ENCODE assay signal across 14 cellular contexts in the genomic region with DNA sequence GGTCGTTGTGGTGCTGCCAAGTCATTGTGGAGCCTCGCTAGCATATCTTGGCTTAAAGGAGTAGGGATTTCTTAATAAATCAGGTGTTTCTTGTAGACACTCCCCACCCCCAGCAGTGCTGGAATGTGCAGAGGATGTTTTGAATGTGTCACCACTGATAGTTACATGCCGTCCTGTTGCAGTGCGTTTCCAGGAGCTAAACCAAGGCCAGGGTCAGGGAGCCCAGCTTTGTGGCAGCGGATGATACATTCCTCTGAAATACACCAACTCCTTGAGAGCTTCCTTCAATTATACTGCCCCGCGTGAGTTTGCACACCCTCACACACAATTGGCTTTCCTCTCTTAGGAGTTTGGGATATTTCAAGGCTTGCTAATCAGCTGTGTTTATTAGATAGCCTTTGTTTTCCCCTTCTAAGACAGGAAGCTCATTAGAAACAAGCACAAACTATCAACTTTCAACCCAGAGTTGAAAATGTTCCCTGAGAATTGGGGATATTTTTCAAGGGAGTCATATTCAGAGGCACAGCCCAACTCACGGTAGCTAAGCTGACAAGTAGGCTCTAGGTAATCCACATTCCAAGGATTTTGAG.
DNase-seq lines count a peak whose midpoint lies in the region; ATAC-seq, FAIRE-seq and TF ChIP-seq lines count a peak whose summit lies in the region.
"Had no signal": no experiment of that assay in that cellular context is flagged by ENCODE, and none has a peak within 500 bp of the region (broad histone marks: within the 10 kb centered on the region; RNA-seq: fewer than 3 reads in every experiment).

No MANE protein-coding gene starts in this region.

- H3K9me3 Mint-ChIP-seq in stimulated activated memory B cell treated with anti-CD40 and anti-IgM and Interleukin-4, amounts not matched to agents 10 μg/mL and 1 μg/mL and 100 μg/mL, for 72 hours: no peaks in the 10 kb centered on the region
- H3K9me3 Mint-ChIP-seq: activated naive CD8-positive, alpha-beta T cell treated with anti-CD3 and anti-CD28 coated beads for 36 hours had no signal

- H3K4me3 ChIP-seq in fibroblast of pulmonary artery (replicated peaks; ENCODE audit: low read depth, low read length): no peak overlapping the region
- H3K4me3 ChIP-seq: prostate gland, SK-N-MC had no signal

- H3K27me3 Mint-ChIP-seq in stimulated activated memory B cell treated with anti-CD40 and anti-IgM and Interleukin-4, amounts not matched to agents 10 μg/mL and 1 μg/mL and 100 μg/mL, for 72 hours: peaks cover 11% of the 10 kb centered on the region
- H3K27me3 Mint-ChIP-seq: activated naive CD8-positive, alpha-beta T cell treated with anti-CD3 and anti-CD28 coated beads for 36 hours had no signal

- H3K4me1 Mint-ChIP-seq in stimulated activated memory B cell treated with anti-CD40 and anti-IgM and Interleukin-4, amounts not matched to agents 10 μg/mL and 1 μg/mL and 100 μg/mL, for 72 hours: no peaks in the 10 kb centered on the region
- H3K4me1 Mint-ChIP-seq: activated naive CD8-positive, alpha-beta T cell treated with anti-CD3 and anti-CD28 coated beads for 36 hours had no signal

- TF ChIP-seq CTCF in fibroblast of pulmonary artery (IDR thresholded peaks at IDR 0.05; ENCODE audit: low read length, missing control alignments): no peak

- DNase-seq in ACHN (peak; percentile 32), RCC 7860 (ENCODE audit: low spot score) (peak; percentile 46), fibroblast of pulmonary artery (ENCODE audit: low read depth) (peak; percentile 93), lung microvascular endothelial cell (ENCODE audit: low read depth in 2 of 2) (peak; percentile 69 to 100), KG1 (lab: John Stamatoyannopoulos, UW) (no peak), NCI-H748 (lab: John Stamatoyannopoulos, UW; ENCODE audit: unreplicated experiment) (no peak)
- DNase-seq: activated CD4-positive, alpha-beta T cell treated with anti-CD3 and anti-CD28 coated beads, Interleukin-2, amount 50 U/mL, for 48 hours; activated naive CD8-positive, alpha-beta T cell treated with anti-CD3 and anti-CD28 coated beads for 36 hours; MM.1S had no signal

- no peak for ATAC-seq in HG02623 (IDR thresholded peaks at IDR 0.05; ENCODE audit: unreplicated experiment)
- no peak for ATAC-seq in stimulated activated memory B cell treated with anti-CD40 and anti-IgM and Interleukin-4, amounts not matched to agents 10 μg/mL and 1 μg/mL and 100 μg/mL, for 72 hours

- FAIRE-seq in RCC 7860 (lab: Jason Lieb, UNC): no peak
- FAIRE-seq: islet of Langerhans had no signal

- in situ Hi-C loops in ACHN (cut with HindIII; ENCODE audit: low pct_ligation_motif_present, low pct_unique_long_range_greater_than_20kb, low sequenced_read_pairs): no loop called here

- no peaks in the 10 kb centered on the region for H3K36me3 Mint-ChIP-seq in stimulated activated memory B cell treated with anti-CD40 and anti-IgM and Interleukin-4, amounts not matched to agents 10 μg/mL and 1 μg/mL and 100 μg/mL, for 72 hours
- H3K36me3 Mint-ChIP-seq: activated naive CD8-positive, alpha-beta T cell treated with anti-CD3 and anti-CD28 coated beads for 36 hours had no signal

- no peak overlapping the region for H3K27ac Mint-ChIP-seq in stimulated activated memory B cell treated with anti-CD40 and anti-IgM and Interleukin-4, amounts not matched to agents 10 μg/mL and 1 μg/mL and 100 μg/mL, for 72 hours
- H3K27ac Mint-ChIP-seq: activated naive CD8-positive, alpha-beta T cell treated with anti-CD3 and anti-CD28 coated beads for 36 hours had no signal

- no peak overlapping the region for H3K4me3 Mint-ChIP-seq in stimulated activated memory B cell treated with anti-CD40 and anti-IgM and Interleukin-4, amounts not matched to agents 10 μg/mL and 1 μg/mL and 100 μg/mL, for 72 hours
- H3K4me3 Mint-ChIP-seq: activated naive CD8-positive, alpha-beta T cell treated with anti-CD3 and anti-CD28 coated beads for 36 hours had no signal

Comparison
In these comparisons a context has a peak if more than half of its experiments do, and no peak if none do; other contexts are left out.
1. DNase-seq: peak in ACHN (single experiment), RCC 7860 (single experiment), fibroblast of pulmonary artery (single experiment) and lung microvascular endothelial cell (2 of 2); none in KG1 (single experiment) and NCI-H748 (single experiment).